13 cellular contexts compared by ENCODE assay signal in the genomic region with DNA sequence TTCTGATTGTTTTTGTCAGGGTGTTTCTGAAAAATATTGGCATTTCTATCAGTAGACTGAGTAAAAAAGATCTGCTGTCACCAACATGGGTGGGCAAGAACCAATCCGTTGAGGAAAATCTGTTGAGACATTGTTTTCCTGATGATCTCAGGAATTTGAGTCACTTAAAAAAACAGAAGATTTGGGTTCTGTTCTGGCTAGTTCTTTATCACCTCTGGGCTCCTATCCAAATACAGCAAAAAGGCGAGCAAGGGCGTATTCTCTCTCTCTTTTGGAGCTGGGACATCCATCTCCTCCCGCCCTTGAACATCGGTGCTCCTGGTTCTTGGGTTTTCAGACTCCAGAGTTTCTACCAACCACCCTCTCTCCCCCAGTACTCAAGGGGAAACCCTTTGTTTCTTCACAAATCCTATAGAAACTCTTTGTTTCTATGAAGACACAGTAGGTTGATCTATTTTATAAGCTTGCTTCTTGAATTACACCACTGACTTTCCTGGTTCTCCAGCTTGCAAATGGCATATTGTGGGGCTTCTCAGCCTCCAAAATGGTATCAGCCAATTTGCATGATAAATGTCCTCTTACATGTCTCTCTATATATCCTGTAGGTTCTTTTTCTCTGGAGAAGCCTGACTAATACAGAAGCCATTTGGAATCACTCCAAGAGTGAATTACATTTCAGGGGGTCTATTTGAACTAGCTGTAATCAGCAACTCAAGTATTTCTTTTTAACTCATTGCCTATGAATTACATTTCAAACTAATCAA.
DNase-seq lines count a peak whose midpoint lies in the region; ATAC-seq and TF ChIP-seq lines count a peak whose summit lies in the region.
"Had no signal": no experiment of that assay in that cellular context is flagged by ENCODE, and none has a peak within 500 bp of the region (broad histone marks: within the 10 kb centered on the region; RNA-seq: fewer than 3 reads in every experiment).

No MANE protein-coding gene starts in this region.

- H3K4me3 ChIP-seq in adipocyte (ENCODE audit: low read length): no peak overlapping the region
- H3K4me3 ChIP-seq: right lobe of liver had no signal

- in situ Hi-C loops in GM13976 (cut with MboI; ENCODE audit: low sequenced_read_pairs, unreplicated experiment): no loop called here

- no peaks in the 10 kb centered on the region for H3K36me3 ChIP-seq in adipocyte (ENCODE audit: control insufficient read depth, insufficient read depth, low read length, severe bottlenecking)
- H3K36me3 ChIP-seq: right lobe of liver had no signal

- TF ChIP-seq CTCF in GM13976 (IDR thresholded peaks at IDR 0.05; ENCODE audit: borderline replicate concordance, control extremely low read depth, extremely low read depth, insufficient read depth, missing control alignments): no peak

- no peak for ATAC-seq in HG03025 (IDR thresholded peaks at IDR 0.05; ENCODE audit: low FRiP score, unreplicated experiment)
- no peak for ATAC-seq in GM18520 (IDR thresholded peaks at IDR 0.05; ENCODE audit: unreplicated experiment)
- ATAC-seq: right lobe of liver had no signal

- DNase-seq in DMS 273 (lab: John Stamatoyannopoulos, UW; ENCODE audit: unreplicated experiment): peak; percentile 12
- DNase-seq in NCI-H1092 treated with DMSO at 0.1 percent for 48 hours (lab: John Stamatoyannopoulos, UW): peak; percentile 76
- peak; percentile 50 for DNase-seq in adipocyte (ENCODE audit: low read depth)
- peak; percentile 58 for DNase-seq in iris pigment epithelial cell (ENCODE audit: low read depth)
- no peak for DNase-seq in NCI-H2029 treated with DMSO at 0.1 percent for 48 hours (lab: John Stamatoyannopoulos, UW)
- DNase-seq in GM13976 (ENCODE audit: low spot score): no peak
- DNase-seq: activated CD4-positive, alpha-beta T cell treated with anti-CD3 and anti-CD28 coated beads, Interleukin-2, amount 10 ng/mL, durations not matched to agents 7 days and 5 days; activated effector memory CD4-positive, alpha-beta T cell treated with anti-CD3 and anti-CD28 coated beads, Interleukin-2, amount 50 U/mL, for 16 hours; Kasumi-1; NCI-H524; right lobe of liver had no signal

- H3K9ac ChIP-seq in adipocyte (ENCODE audit: low read length): no peak overlapping the region

- peaks cover 8% of the 10 kb centered on the region for H3K4me1 ChIP-seq in adipocyte (ENCODE audit: control insufficient read depth, insufficient read depth, low read length)
- H3K4me1 ChIP-seq: right lobe of liver had no signal

- H3K27me3 ChIP-seq in adipocyte (replicated peaks; ENCODE audit: control insufficient read depth, insufficient read depth, low read length): no peaks in the 10 kb centered on the region
- H3K27me3 ChIP-seq: right lobe of liver had no signal

- no peaks in the 10 kb centered on the region for H3K9me3 ChIP-seq in adipocyte (ENCODE audit: control insufficient read depth, low read length)
- H3K9me3 ChIP-seq: right lobe of liver had no signal

Comparison
In these comparisons a context has a peak if more than half of its experiments do, and no peak if none do; other contexts are left out.
1. DNase-seq: peak in DMS 273 (single experiment), NCI-H1092 treated with DMSO at 0.1 percent for 48 hours (single experiment), adipocyte (single experiment) and iris pigment epithelial cell (single experiment); none in NCI-H2029 treated with DMSO at 0.1 percent for 48 hours (single experiment) and GM13976 (single experiment).